Comparison of ENCODE assay signal across 11 cellular contexts in genomic region chr10:51924359-51924758, GRCh38.
"Had no signal": no experiment of that assay in that cellular context is flagged by ENCODE, and none has a peak within 500 bp of the region (broad histone marks: within the 10 kb centered on the region; RNA-seq: fewer than 3 reads in every experiment).

No MANE protein-coding gene starts in this region.

- H3K4me3 ChIP-seq: GM23248, GM23338, HAP-1 had no signal

- H3K4me1 ChIP-seq: HAP-1 had no signal

- H3K9me3 ChIP-seq: HAP-1 had no signal

- H3K36me3 ChIP-seq: HAP-1 had no signal

- H3K27ac ChIP-seq: GM23248 had no signal

- H3K4me3 Mint-ChIP-seq: GM23338, H9, HFFc6 had no signal

- ATAC-seq: GM23338, HCT116 had no signal

- H3K9me3 Mint-ChIP-seq: GM23338, HFFc6 had no signal

- DNase-seq: GM23248, GOT3, H7, H9, HCEC 1CT, HFFc6 had no signal

- H3K27ac Mint-ChIP-seq: GM23338, H9, HFFc6 had no signal

- FAIRE-seq: H1, H54 had no signal
